21 cellular contexts compared by ENCODE assay signal in the genomic region with DNA sequence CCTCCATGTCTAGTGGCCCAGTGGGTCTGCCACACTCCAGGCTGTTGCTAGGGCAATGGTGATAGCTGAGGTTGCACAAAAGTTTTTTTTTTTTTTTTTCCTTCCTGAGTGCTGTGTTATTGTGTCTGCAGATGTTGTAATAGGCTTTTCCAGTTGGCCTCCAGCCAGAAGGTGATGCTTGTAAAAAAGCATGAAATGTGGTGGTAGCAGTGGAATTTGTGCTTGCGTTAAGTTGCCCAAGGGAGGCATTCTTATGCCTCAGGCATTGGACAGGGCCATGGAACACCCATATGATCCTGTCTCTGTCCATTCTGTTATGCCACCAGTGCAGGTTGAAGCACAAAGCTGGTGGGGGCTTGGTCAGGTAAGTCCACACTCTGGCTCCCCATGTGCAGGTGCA.
DNase-seq lines count a peak whose midpoint lies in the region; ATAC-seq lines count a peak whose summit lies in the region.
"Had no signal": no experiment of that assay in that cellular context is flagged by ENCODE, and none has a peak within 500 bp of the region (broad histone marks: within the 10 kb centered on the region; RNA-seq: fewer than 3 reads in every experiment).

No MANE protein-coding gene starts in this region.

- no peaks in the 10 kb centered on the region for H3K9me3 ChIP-seq in effector memory CD4-positive, alpha-beta T cell (ENCODE audit: control insufficient read depth, low read length)
- H3K9me3 ChIP-seq: A549, MG63, SJSA1 had no signal

- no peak overlapping the region for H3K4me3 Mint-ChIP-seq in activated naive CD8-positive, alpha-beta T cell treated with anti-CD3 and anti-CD28 coated beads, Interleukin-2, amount 50 U/mL, for 24 hours
- H3K4me3 Mint-ChIP-seq: CD4-positive, alpha-beta memory T cell; mesothelial cell of epicardium; neural crest cell; T-helper 2 cell treated with Interferon-gamma antibody and Interleukin-4, amounts not matched to agents 5 μg/mL and 100 μg/mL, for 36 hours had no signal

- H3K27me3 ChIP-seq in effector memory CD4-positive, alpha-beta T cell (replicated peaks; ENCODE audit: control insufficient read depth, insufficient read depth, low read length, poor library complexity, severe bottlenecking) = no peaks in the 10 kb centered on the region
- H3K27me3 ChIP-seq: heart right ventricle, MG63, SJSA1 had no signal

- H3K4me1 ChIP-seq in effector memory CD4-positive, alpha-beta T cell (ENCODE audit: control insufficient read depth, insufficient read depth, low read length, poor library complexity, severe bottlenecking) = no peaks in the 10 kb centered on the region
- H3K4me1 ChIP-seq: A549, heart right ventricle, SJSA1 had no signal

- no peak overlapping the region for H3K27ac ChIP-seq in effector memory CD4-positive, alpha-beta T cell (ENCODE audit: insufficient read depth, low read length, poor library complexity, severe bottlenecking)
- H3K27ac ChIP-seq: A549, heart right ventricle, SJSA1 had no signal

- H3K36me3 ChIP-seq in effector memory CD4-positive, alpha-beta T cell (ENCODE audit: control insufficient read depth, insufficient read depth, low read length) = no peaks in the 10 kb centered on the region
- H3K36me3 ChIP-seq: heart right ventricle, MG63, SJSA1 had no signal

- no peaks in the 10 kb centered on the region for H3K36me3 Mint-ChIP-seq in activated naive CD8-positive, alpha-beta T cell treated with anti-CD3 and anti-CD28 coated beads, Interleukin-2, amount 50 U/mL, for 24 hours (ENCODE audit: low read depth)
- H3K36me3 Mint-ChIP-seq: CD4-positive, alpha-beta memory T cell; mesothelial cell of epicardium had no signal

- H3K4me1 Mint-ChIP-seq in activated naive CD8-positive, alpha-beta T cell treated with anti-CD3 and anti-CD28 coated beads, Interleukin-2, amount 50 U/mL, for 24 hours = no peaks in the 10 kb centered on the region
- H3K4me1 Mint-ChIP-seq: CD4-positive, alpha-beta memory T cell; mesothelial cell of epicardium; neural crest cell had no signal

- H3K27me3 Mint-ChIP-seq in activated naive CD8-positive, alpha-beta T cell treated with anti-CD3 and anti-CD28 coated beads, Interleukin-2, amount 50 U/mL, for 24 hours = no peaks in the 10 kb centered on the region
- H3K27me3 Mint-ChIP-seq: CD4-positive, alpha-beta memory T cell had no signal

- no peak overlapping the region for H3K27ac Mint-ChIP-seq in activated naive CD8-positive, alpha-beta T cell treated with anti-CD3 and anti-CD28 coated beads, Interleukin-2, amount 50 U/mL, for 24 hours
- H3K27ac Mint-ChIP-seq: CD4-positive, alpha-beta memory T cell; mesothelial cell of epicardium; T-helper 2 cell treated with Interferon-gamma antibody and Interleukin-4, amounts not matched to agents 5 μg/mL and 100 μg/mL, for 36 hours had no signal

- H3K4me3 ChIP-seq in effector memory CD4-positive, alpha-beta T cell (ENCODE audit: insufficient read depth, low read depth, low read length, poor library complexity, severe bottlenecking) = no peak overlapping the region
- H3K4me3 ChIP-seq: A549, GM12878, heart right ventricle, MG63, SJSA1 had no signal

- peaks cover under 1% of the 10 kb centered on the region for H3K9me3 Mint-ChIP-seq in activated naive CD8-positive, alpha-beta T cell treated with anti-CD3 and anti-CD28 coated beads, Interleukin-2, amount 50 U/mL, for 24 hours

- no peak for ATAC-seq in GM21528 (IDR thresholded peaks at IDR 0.05; ENCODE audit: low FRiP score, unreplicated experiment)
- no peak for ATAC-seq in activated naive CD8-positive, alpha-beta T cell treated with anti-CD3 and anti-CD28 coated beads, Interleukin-2, amount 50 U/mL, for 24 hours
- ATAC-seq: A549, GM12878, heart right ventricle had no signal

- DNase-seq in NCI-H1092 treated with DMSO at 0.1 percent for 48 hours (lab: John Stamatoyannopoulos, UW) (peak; percentile 18), NCI-H1092 (lab: John Stamatoyannopoulos, UW) (no peak), NCI-H1105 treated with DMSO at 0.1 percent for 48 hours (lab: John Stamatoyannopoulos, UW) (peak; percentile 41), astrocyte of the hippocampus (ENCODE audit: low read depth, low spot score) (peak; percentile 0), kidney tubule cell (ENCODE audit: low spot score) (peak; percentile 65)
- no peak for DNase-seq in effector memory CD4-positive, alpha-beta T cell
- DNase-seq in activated naive CD8-positive, alpha-beta T cell treated with anti-CD3 and anti-CD28 coated beads, Interleukin-2, amount 50 U/mL, for 24 hours = no peak
- DNase-seq: activated CD4-positive, alpha-beta T cell treated with anti-CD3 and anti-CD28 coated beads for 1 hour; CD4-positive, alpha-beta memory T cell; H7; heart right ventricle; kidney glomerular epithelial cell; MG63; NCI-H2171 had no signal

Comparison
In these comparisons a context has a peak if more than half of its experiments do, and no peak if none do; other contexts are left out.
1. DNase-seq: peak in NCI-H1092 treated with DMSO at 0.1 percent for 48 hours (single experiment), NCI-H1105 treated with DMSO at 0.1 percent for 48 hours (single experiment), astrocyte of the hippocampus (single experiment) and kidney tubule cell (single experiment); none in NCI-H1092 (single experiment), effector memory CD4-positive, alpha-beta T cell (0 of 3) and activated naive CD8-positive, alpha-beta T cell treated with anti-CD3 and anti-CD28 coated beads, Interleukin-2, amount 50 U/mL, for 24 hours (single experiment).